ENCODE assay signal across 9 cellular contexts in genomic region chr1:117092594-117092993, GRCh38. TPM values are rescaled to one million over a fixed set of nuclear protein-coding genes. Genes with fewer than 3 reads are reported as not detected.
DNase-seq lines count a peak whose midpoint lies in the region; ATAC-seq, FAIRE-seq and TF ChIP-seq lines count a peak whose summit lies in the region.
"Had no signal": no experiment of that assay in that cellular context is flagged by ENCODE, and none has a peak within 500 bp of the region (broad histone marks: within the 10 kb centered on the region; RNA-seq: fewer than 3 reads in every experiment).

No MANE protein-coding gene starts in this region.

- peaks cover 65% of the 10 kb centered on the region for H3K36me3 Mint-ChIP-seq in activated CD8-positive, alpha-beta memory T cell treated with anti-CD3 and anti-CD28 coated beads, Interleukin-2, amount 10 ng/mL, durations not matched to agents 7 days and 5 days

- H2AFZ ChIP-seq in keratinocyte (ENCODE audit: control insufficient read depth, low read length): no peak overlapping the region

- DNase-seq in activated CD8-positive, alpha-beta memory T cell treated with anti-CD3 and anti-CD28 coated beads, Interleukin-2, amount 10 ng/mL, durations not matched to agents 7 days and 5 days: no peak
- no peak for DNase-seq in activated CD8-positive, alpha-beta memory T cell treated with anti-CD3 and anti-CD28 coated beads, Interleukin-2, amount 50 U/mL, for 4 hours
- DNase-seq in brain microvascular endothelial cell: no peak
- no peak for DNase-seq in keratinocyte (ENCODE audit: low read depth, low spot score)
- DNase-seq in tibial artery: no peak
- DNase-seq in foreskin melanocyte: no peak
- no peak for DNase-seq in NCI-H526 treated with DMSO at 0.1 percent for 48 hours (lab: John Stamatoyannopoulos, UW)
- DNase-seq: KBM-7 had no signal

- H3K4me3 ChIP-seq in brain microvascular endothelial cell (ENCODE audit: low read depth, low read length): no peak overlapping the region
- H3K4me3 ChIP-seq in keratinocyte (ENCODE audit: control insufficient read depth in 2 of 3, extremely low read depth in 1 of 3, insufficient read depth in 2 of 3, low read depth in 1 of 3, low read length in 3 of 3): no peak overlapping the region
- H3K4me3 ChIP-seq in tibial artery: no peak overlapping the region

- no peak overlapping the region for H3K4me3 Mint-ChIP-seq in activated CD8-positive, alpha-beta memory T cell treated with anti-CD3 and anti-CD28 coated beads, Interleukin-2, amount 10 ng/mL, durations not matched to agents 7 days and 5 days

- peak overlapping the region; percentile 39 for H3K9ac ChIP-seq in keratinocyte (ENCODE audit: control insufficient read depth, extremely low read depth, insufficient read depth, low read length)

- peak overlapping the region; percentile 46 for H3K4me2 ChIP-seq in keratinocyte (ENCODE audit: control insufficient read depth, extremely low read depth, insufficient read depth, low read depth, low read length)

- no peak for FAIRE-seq in keratinocyte (lab: Jason Lieb, UNC)

- no peaks in the 10 kb centered on the region for H3K27me3 ChIP-seq in brain microvascular endothelial cell (replicated peaks)
- H3K27me3 ChIP-seq in keratinocyte (ENCODE audit: control insufficient read depth, extremely low read depth, insufficient read depth, low read length): no peaks in the 10 kb centered on the region
- no peaks in the 10 kb centered on the region for H3K27me3 ChIP-seq in tibial artery

- in situ Hi-C loops in brain microvascular endothelial cell (cut with HindIII; ENCODE audit: low pct_ligation_motif_present, low sequenced_read_pairs): no loop called here

- no peaks in the 10 kb centered on the region for H3K9me3 ChIP-seq in keratinocyte (ENCODE audit: control insufficient read depth, low read depth, low read length)
- H3K9me3 ChIP-seq in tibial artery: no peaks in the 10 kb centered on the region

- no peaks in the 10 kb centered on the region for H4K20me1 ChIP-seq in keratinocyte (ENCODE audit: control insufficient read depth, extremely low read depth, insufficient read depth, low read length)

- H3K27ac ChIP-seq in brain microvascular endothelial cell (peak overlapping the region; percentile 92), keratinocyte (ENCODE audit: control insufficient read depth, insufficient read depth, low read length) (peak overlapping the region; percentile 92), tibial artery (peak overlapping the region; percentile 63 to 72)

- H3K9me3 Mint-ChIP-seq in activated CD8-positive, alpha-beta memory T cell treated with anti-CD3 and anti-CD28 coated beads, Interleukin-2, amount 10 ng/mL, durations not matched to agents 7 days and 5 days (ENCODE audit: low read depth): no peaks in the 10 kb centered on the region

- no peaks in the 10 kb centered on the region for H3K9me1 ChIP-seq in keratinocyte (ENCODE audit: control insufficient read depth, extremely low read depth, insufficient read depth, low read length)

- CTCF ChIA-PET in activated CD8-positive, alpha-beta memory T cell treated with anti-CD3 and anti-CD28 coated beads, Interleukin-2, amount 10 ng/mL, durations not matched to agents 7 days and 5 days (lab: Charles Lee): interaction anchor here (0.9 to 3.3 kb wide), 9 partner anchors 11 to 355 kb away, joined by 3 to 14 read pairs (median 8); no protein-coding TSS in a partner anchor

- TF ChIP-seq CTCF in brain microvascular endothelial cell (IDR thresholded peaks at IDR 0.05; ENCODE audit: low read depth, low read length, missing control alignments): no peak
- TF ChIP-seq CTCF in keratinocyte (optimal IDR thresholded peaks at IDR 0.05 in 1 of 3, IDR thresholded peaks at IDR 0.05 in 1 of 3, conservative IDR thresholded peaks at IDR 0.05 in 1 of 3; ENCODE audit: extremely low read depth in 1 of 3, insufficient read depth in 2 of 3, low read length in 3 of 3): no peak
- TF ChIP-seq CTCF in tibial artery (IDR thresholded peaks at IDR 0.05): no peak

- dilution Hi-C loops in keratinocyte (cut with MboI; ENCODE audit: extremely low pct_ligation_motif_present, low sequenced_read_pairs): no loop called here

- ATAC-seq in activated CD8-positive, alpha-beta memory T cell treated with anti-CD3 and anti-CD28 coated beads, Interleukin-2, amount 10 ng/mL, durations not matched to agents 7 days and 5 days: no peak
- no peak for ATAC-seq in GM19023 (IDR thresholded peaks at IDR 0.05; ENCODE audit: unreplicated experiment)

- H3K27me3 Mint-ChIP-seq in activated CD8-positive, alpha-beta memory T cell treated with anti-CD3 and anti-CD28 coated beads, Interleukin-2, amount 10 ng/mL, durations not matched to agents 7 days and 5 days: no peaks in the 10 kb centered on the region

- intact Hi-C loops in tibial artery (cut with DNase I; ENCODE audit: low total_unique reads): no loop called here

- H3K79me2 ChIP-seq in keratinocyte (ENCODE audit: control insufficient read depth, insufficient read depth, low read length): no peaks in the 10 kb centered on the region

- peaks cover 23% of the 10 kb centered on the region for H3K4me1 ChIP-seq in keratinocyte (ENCODE audit: control insufficient read depth, extremely low read depth, insufficient read depth, low read length)
- peaks cover 0 to 33% (median 2%) of the 10 kb centered on the region in 4 donors for H3K4me1 ChIP-seq in tibial artery

- H3K4me1 Mint-ChIP-seq in activated CD8-positive, alpha-beta memory T cell treated with anti-CD3 and anti-CD28 coated beads, Interleukin-2, amount 10 ng/mL, durations not matched to agents 7 days and 5 days: peaks cover 20% of the 10 kb centered on the region

- H3K36me3 ChIP-seq in brain microvascular endothelial cell (replicated peaks) (no peaks in the 10 kb centered on the region), keratinocyte (ENCODE audit: control insufficient read depth in 2 of 2, extremely low read depth in 1 of 2, insufficient read depth in 2 of 2, low read length in 2 of 2) (peaks cover 6 to 19% of the 10 kb centered on the region in 2 experiments), tibial artery (peaks cover 0 to 34% (median 0%) of the 10 kb centered on the region in 3 donors)

- peak overlapping the region; percentile 11 for H3K27ac Mint-ChIP-seq in activated CD8-positive, alpha-beta memory T cell treated with anti-CD3 and anti-CD28 coated beads, Interleukin-2, amount 10 ng/mL, durations not matched to agents 7 days and 5 days

RNA-seq across cellular contexts. Expression of gene TRIM45, which starts 29.0 kb away (rescaled TPM):
- total RNA-seq in activated CD8-positive, alpha-beta memory T cell treated with anti-CD3 and anti-CD28 coated beads, Interleukin-2, amount 10 ng/mL, durations not matched to agents 7 days and 5 days: under 1 TPM; 0.26 to 0.75 TPM
- 2.5 to 2.7 TPM (median 2.6 TPM) in 3 replicates for polyA plus RNA-seq in keratinocyte
- polyA plus RNA-seq in keratinocyte (2011; ENCODE audit: low read depth): 0.39 TPM
- polyA plus RNA-seq in keratinocyte (2011; cell fraction: cytosol; rRNA removed): 0.78 and 0.83 TPM in 2 replicates
- polyA plus RNA-seq in keratinocyte (2011; cell fraction: nucleus; rRNA removed): 7.9 and 9.3 TPM in 2 replicates
- 1.1 and 1.5 TPM in 2 replicates for polyA plus RNA-seq in keratinocyte (2012; ENCODE audit: low replicate concordance)
- polyA minus RNA-seq in keratinocyte: 1.4 to 2.8 TPM (median 2.3 TPM) in 3 replicates
- polyA minus RNA-seq in keratinocyte (2011; cell fraction: cytosol; rRNA and poly(A)+ RNA removed): 0.77 TPM
- polyA minus RNA-seq in keratinocyte (2011; cell fraction: nucleus; rRNA and poly(A)+ RNA removed): 1.1 and 2.4 TPM in 2 replicates

RNA-seq across cellular contexts. Expression of gene TTF2, which starts 32.5 kb away (rescaled TPM):
- 100 to 1,000 TPM; 156 to 157 TPM for total RNA-seq in activated CD8-positive, alpha-beta memory T cell treated with anti-CD3 and anti-CD28 coated beads, Interleukin-2, amount 10 ng/mL, durations not matched to agents 7 days and 5 days
- 13.4 to 23.0 TPM (median 15.8 TPM) in 3 replicates for polyA plus RNA-seq in keratinocyte
- polyA plus RNA-seq in keratinocyte (2011; ENCODE audit: low read depth): 25.9 TPM
- 9.0 and 9.4 TPM in 2 replicates for polyA plus RNA-seq in keratinocyte (2011; cell fraction: cytosol; rRNA removed)
- 25.7 and 28.2 TPM in 2 replicates for polyA plus RNA-seq in keratinocyte (2011; cell fraction: nucleus; rRNA removed)
- 9.2 and 16.5 TPM in 2 replicates for polyA plus RNA-seq in keratinocyte (2012; ENCODE audit: low replicate concordance)
- 13.1 to 21.8 TPM (median 16.2 TPM) in 3 replicates for polyA minus RNA-seq in keratinocyte
- 5.6 TPM for polyA minus RNA-seq in keratinocyte (2011; cell fraction: cytosol; rRNA and poly(A)+ RNA removed)
- polyA minus RNA-seq in keratinocyte (2011; cell fraction: nucleus; rRNA and poly(A)+ RNA removed): 11.4 and 19.6 TPM in 2 replicates
